In genomic region chr1:216566809-216567208, GRCh38 we compare ENCODE assay signal across 9 cellular contexts.
DNase-seq lines count a peak whose midpoint lies in the region; ATAC-seq, FAIRE-seq and TF ChIP-seq lines count a peak whose summit lies in the region.
"Had no signal": no experiment of that assay in that cellular context is flagged by ENCODE, and none has a peak within 500 bp of the region (broad histone marks: within the 10 kb centered on the region; RNA-seq: fewer than 3 reads in every experiment).

No MANE protein-coding gene starts in this region.

- no peak overlapping the region for H3K27ac ChIP-seq in RWPE2 (ENCODE audit: poor library complexity, severe bottlenecking)
- H3K27ac ChIP-seq in Peyer's patch = no peak overlapping the region

- no peaks in the 10 kb centered on the region for H3K4me1 ChIP-seq in RWPE2 (ENCODE audit: insufficient read depth, poor library complexity, severe bottlenecking)
- no peaks in the 10 kb centered on the region for H3K4me1 ChIP-seq in Peyer's patch

- TF ChIP-seq POLR2A in Peyer's patch (IDR thresholded peaks at IDR 0.05) = no peak

- DNase-seq in D721Med (ENCODE audit: insufficient read length, low spot score) (no peak), HCEC 1CT (peak; percentile 36), RWPE2 (ENCODE audit: low spot score) (no peak), glomerular visceral epithelial cell (ENCODE audit: extremely low spot score) (peak; percentile 2), Peyer's patch (no peak)
- no peak for DNase-seq in activated effector memory CD4-positive, alpha-beta T cell treated with anti-CD3 and anti-CD28 coated beads, Interleukin-2, amount 50 U/mL, for 16 hours
- DNase-seq: islet precursor cell had no signal

- H3K36me3 ChIP-seq in RWPE2 (ENCODE audit: low read depth) = no peaks in the 10 kb centered on the region
- H3K36me3 ChIP-seq in Peyer's patch = no peaks in the 10 kb centered on the region

- no peak for ATAC-seq in RWPE2 (ENCODE audit: low read depth)
- no peak for ATAC-seq in HG03095 (IDR thresholded peaks at IDR 0.05; ENCODE audit: unreplicated experiment)
- ATAC-seq in HG03108 (IDR thresholded peaks at IDR 0.05; ENCODE audit: unreplicated experiment) = no peak

- FAIRE-seq in D721Med (lab: Jason Lieb, UNC) = no peak

- H3K9me3 ChIP-seq in RWPE2 (ENCODE audit: severe bottlenecking) (no peaks in the 10 kb centered on the region), Peyer's patch (no peaks in the 10 kb centered on the region)

- H3K27me3 ChIP-seq in RWPE2 (ENCODE audit: insufficient read depth, poor library complexity, severe bottlenecking) = no peaks in the 10 kb centered on the region
- H3K27me3 ChIP-seq in Peyer's patch = no peaks in the 10 kb centered on the region

- no peak overlapping the region for H3K4me3 ChIP-seq in RWPE2 (ENCODE audit: severe bottlenecking)
- no peak overlapping the region for H3K4me3 ChIP-seq in Peyer's patch

- TF ChIP-seq CTCF in D721Med (IDR thresholded peaks at IDR 0.05; ENCODE audit: insufficient read depth, missing control alignments) (peak; percentile 59), RWPE2 (IDR thresholded peaks at IDR 0.05; ENCODE audit: poor library complexity, severe bottlenecking) (peak; percentile 31), Peyer's patch (IDR thresholded peaks at IDR 0.05) (peak in 3 of 6 experiments; percentile 10 to 27 (median 22))

Comparison
In these comparisons a context has a peak if more than half of its experiments do, and no peak if none do; other contexts are left out.
1. DNase-seq: peak in HCEC 1CT (single experiment) and glomerular visceral epithelial cell (single experiment); none in D721Med (single experiment), RWPE2 (single experiment), activated effector memory CD4-positive, alpha-beta T cell treated with anti-CD3 and anti-CD28 coated beads, Interleukin-2, amount 50 U/mL, for 16 hours (single experiment) and Peyer's patch (0 of 3).